ENCODE assay signal across 17 cellular contexts in the genomic region with DNA sequence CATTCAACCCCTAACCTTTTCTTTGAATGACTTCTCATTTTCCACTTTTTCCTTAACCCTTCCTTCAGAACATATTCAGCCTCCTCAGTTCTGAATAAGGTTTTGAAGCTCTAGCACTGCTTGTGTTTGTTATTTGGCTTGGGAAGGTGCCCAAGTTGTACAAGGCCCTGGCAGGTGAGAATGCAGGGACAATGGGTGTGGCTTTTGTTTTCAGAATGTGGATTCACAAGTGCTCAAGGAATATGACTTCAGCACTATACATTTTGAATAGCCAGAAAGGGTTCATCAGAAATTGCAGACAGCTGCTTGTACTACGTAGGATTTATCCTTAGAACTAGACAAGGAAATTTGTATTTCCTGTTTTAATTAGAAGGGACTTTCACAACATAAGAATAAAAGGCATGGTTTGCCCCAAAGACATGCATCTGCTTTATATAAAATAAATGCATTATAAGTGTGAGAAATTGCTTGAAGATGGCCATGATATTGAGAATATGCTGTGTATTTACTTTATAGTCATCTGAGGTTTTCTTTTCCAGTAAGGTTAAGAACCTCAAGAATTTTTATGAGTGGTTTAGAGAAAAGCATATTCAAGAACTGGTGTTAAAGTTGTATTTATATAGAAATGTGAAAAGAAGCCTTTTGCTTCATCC. TPM values are rescaled to one million over a fixed set of nuclear protein-coding genes. Genes with fewer than 3 reads are reported as not detected.
DNase-seq lines count a peak whose midpoint lies in the region; ATAC-seq and TF ChIP-seq lines count a peak whose summit lies in the region.
"Had no signal": no experiment of that assay in that cellular context is flagged by ENCODE, and none has a peak within 500 bp of the region (broad histone marks: within the 10 kb centered on the region; RNA-seq: fewer than 3 reads in every experiment).

No MANE protein-coding gene starts in this region.

- peaks cover 2% of the 10 kb centered on the region for H3K27me3 Mint-ChIP-seq in activated CD4-positive, alpha-beta memory T cell treated with anti-CD3 and anti-CD28 coated beads, Interleukin-2, amount 10 ng/mL, durations not matched to agents 7 days and 5 days
- H3K27me3 Mint-ChIP-seq in activated CD4-positive, alpha-beta memory T cell treated with anti-CD3 and anti-CD28 coated beads for 36 hours: no peaks in the 10 kb centered on the region
- no peaks in the 10 kb centered on the region for H3K27me3 Mint-ChIP-seq in activated T-helper 17 cell treated with anti-CD3 and anti-CD28 coated beads, Interleukin-2, amount 50 U/mL, for 72 hours

- intact Hi-C loops in activated CD4-positive, alpha-beta memory T cell treated with anti-CD3 and anti-CD28 coated beads for 36 hours (cut with micrococcal nuclease): no loop called here
- intact Hi-C loops in stomach (cut with DNase I; ENCODE audit: low total_unique reads): no loop called here

- CTCF ChIA-PET in activated CD4-positive, alpha-beta memory T cell treated with anti-CD3 and anti-CD28 coated beads, Interleukin-2, amount 10 ng/mL, durations not matched to agents 7 days and 5 days (lab: Charles Lee): interaction anchor here (0.7 to 1.5 kb wide), 4 partner anchors 29 to 246 kb away, joined by 3 to 5 read pairs (median 3); a partner anchor contains a TSS
- CTCF ChIA-PET in activated CD4-positive, alpha-beta memory T cell treated with anti-CD3 and anti-CD28 coated beads for 36 hours (lab: Charles Lee): interaction anchor here (0.7 kb wide), 2 partner anchors 633 to 969 kb away, joined by 3 to 4 read pairs; no protein-coding TSS in a partner anchor

- peaks cover 2% of the 10 kb centered on the region for H3K9me3 Mint-ChIP-seq in activated CD4-positive, alpha-beta memory T cell treated with anti-CD3 and anti-CD28 coated beads, Interleukin-2, amount 10 ng/mL, durations not matched to agents 7 days and 5 days
- H3K9me3 Mint-ChIP-seq in activated CD4-positive, alpha-beta memory T cell treated with anti-CD3 and anti-CD28 coated beads for 36 hours: no peaks in the 10 kb centered on the region
- H3K9me3 Mint-ChIP-seq in activated T-helper 17 cell treated with anti-CD3 and anti-CD28 coated beads, Interleukin-2, amount 50 U/mL, for 72 hours: no peaks in the 10 kb centered on the region
- H3K9me3 Mint-ChIP-seq: natural killer cell had no signal

- no peak for DNase-seq in activated CD4-positive, alpha-beta memory T cell treated with anti-CD3 and anti-CD28 coated beads, Interleukin-2, amount 10 ng/mL, durations not matched to agents 7 days and 5 days
- DNase-seq in activated CD4-positive, alpha-beta memory T cell treated with anti-CD3 and anti-CD28 coated beads for 36 hours: no peak
- DNase-seq in M059J (ENCODE audit: low read depth) (peak; percentile 15), stomach (peak; percentile 43), putamen (ENCODE audit: low spot score) (no peak), NOMO-1 treated with dmso at 0.1 percent for 144 hours (lab: John Stamatoyannopoulos, UW; ENCODE audit: unreplicated experiment) (no peak)
- DNase-seq: activated CD4-positive, CD25-positive, alpha-beta regulatory T cell treated with anti-CD3 and anti-CD28 coated beads, Interleukin-2, amount 50 U/mL, for 72 hours; adrenal gland; DMS79; foreskin melanocyte; natural killer cell; NCI-H2171; stimulated activated CD4-positive, alpha-beta T cell treated with anti-CD3 and anti-CD28 coated beads, Interleukin-2, amount 100 ng/mL, for 48 hours; stimulated activated CD8-positive, alpha-beta memory T cell treated with anti-CD3 and anti-CD28 coated beads, Interleukin-4, amount 100 ng/mL, for 48 hours had no signal

- no peaks in the 10 kb centered on the region for H3K36me3 Mint-ChIP-seq in activated CD4-positive, alpha-beta memory T cell treated with anti-CD3 and anti-CD28 coated beads, Interleukin-2, amount 10 ng/mL, durations not matched to agents 7 days and 5 days (ENCODE audit: low read depth)
- H3K36me3 Mint-ChIP-seq in activated CD4-positive, alpha-beta memory T cell treated with anti-CD3 and anti-CD28 coated beads for 36 hours: no peaks in the 10 kb centered on the region
- H3K36me3 Mint-ChIP-seq in activated T-helper 17 cell treated with anti-CD3 and anti-CD28 coated beads, Interleukin-2, amount 50 U/mL, for 72 hours (ENCODE audit: low read depth): no peaks in the 10 kb centered on the region
- H3K36me3 Mint-ChIP-seq: natural killer cell had no signal

- peaks cover 25% of the 10 kb centered on the region for H3K4me1 Mint-ChIP-seq in activated CD4-positive, alpha-beta memory T cell treated with anti-CD3 and anti-CD28 coated beads, Interleukin-2, amount 10 ng/mL, durations not matched to agents 7 days and 5 days
- H3K4me1 Mint-ChIP-seq in activated CD4-positive, alpha-beta memory T cell treated with anti-CD3 and anti-CD28 coated beads for 36 hours (ENCODE audit: low read depth): peaks cover 16% of the 10 kb centered on the region
- peaks cover 9% of the 10 kb centered on the region for H3K4me1 Mint-ChIP-seq in activated T-helper 17 cell treated with anti-CD3 and anti-CD28 coated beads, Interleukin-2, amount 50 U/mL, for 72 hours

- no peaks in the 10 kb centered on the region for H3K36me3 ChIP-seq in stomach
- H3K36me3 ChIP-seq: adrenal gland, thoracic aorta had no signal

- TF ChIP-seq EP300 in stomach (IDR thresholded peaks at IDR 0.05): no peak

- WGBS in stomach, 5 donors: 29 to 61% (median 54%) methylated on average over 1 of the region's 1 CpG

- no peak for TF ChIP-seq POLR2A in stomach (IDR thresholded peaks at IDR 0.05)

- no peak for ATAC-seq in activated T-helper 17 cell treated with anti-CD3 and anti-CD28 coated beads, Interleukin-2, amount 50 U/mL, for 72 hours (replicated peaks)
- no peak for ATAC-seq in GM19467 (IDR thresholded peaks at IDR 0.05; ENCODE audit: unreplicated experiment)

- peaks cover 5 to 14% (median 12%) of the 10 kb centered on the region in 4 donors for H3K4me1 ChIP-seq in stomach
- H3K4me1 ChIP-seq: adrenal gland had no signal

- H3K27ac ChIP-seq in stomach: no peak overlapping the region
- H3K27ac ChIP-seq: adrenal gland, thoracic aorta had no signal

- no peak overlapping the region for H3K4me3 Mint-ChIP-seq in activated CD4-positive, alpha-beta memory T cell treated with anti-CD3 and anti-CD28 coated beads, Interleukin-2, amount 10 ng/mL, durations not matched to agents 7 days and 5 days
- H3K4me3 Mint-ChIP-seq in activated CD4-positive, alpha-beta memory T cell treated with anti-CD3 and anti-CD28 coated beads for 36 hours: no peak overlapping the region
- H3K4me3 Mint-ChIP-seq in activated T-helper 17 cell treated with anti-CD3 and anti-CD28 coated beads, Interleukin-2, amount 50 U/mL, for 72 hours: peak overlapping the region; percentile 50
- H3K4me3 Mint-ChIP-seq: natural killer cell had no signal

- no peak for TF ChIP-seq CTCF in stomach (IDR thresholded peaks at IDR 0.05)

- H3K4me3 ChIP-seq in stomach: no peak overlapping the region
- H3K4me3 ChIP-seq: adrenal gland, thoracic aorta had no signal

- POLR2A ChIA-PET in activated CD4-positive, alpha-beta memory T cell treated with anti-CD3 and anti-CD28 coated beads, Interleukin-2, amount 10 ng/mL, durations not matched to agents 7 days and 5 days (lab: Charles Lee): interaction anchor here (0.7 to 1.9 kb wide), 6 partner anchors 8 to 64 kb away, joined by 3 to 7 read pairs (median 4); no protein-coding TSS in a partner anchor
- POLR2A ChIA-PET in activated CD4-positive, alpha-beta memory T cell treated with anti-CD3 and anti-CD28 coated beads for 36 hours (lab: Charles Lee): no interaction called here

- H3K9me3 ChIP-seq in stomach: no peaks in the 10 kb centered on the region
- H3K9me3 ChIP-seq: adrenal gland, thoracic aorta had no signal

- H3K27ac Mint-ChIP-seq in activated CD4-positive, alpha-beta memory T cell treated with anti-CD3 and anti-CD28 coated beads, Interleukin-2, amount 10 ng/mL, durations not matched to agents 7 days and 5 days: peak overlapping the region; percentile 70
- H3K27ac Mint-ChIP-seq in activated CD4-positive, alpha-beta memory T cell treated with anti-CD3 and anti-CD28 coated beads for 36 hours: no peak overlapping the region
- H3K27ac Mint-ChIP-seq in activated T-helper 17 cell treated with anti-CD3 and anti-CD28 coated beads, Interleukin-2, amount 50 U/mL, for 72 hours: no peak overlapping the region
- H3K27ac Mint-ChIP-seq: natural killer cell had no signal

- peaks cover 0 to 6% (median 0%) of the 10 kb centered on the region in 3 donors for H3K27me3 ChIP-seq in stomach
- H3K27me3 ChIP-seq: adrenal gland had no signal

RNA-seq across cellular contexts. Expression of a gene that starts 29.3 kb away (rescaled TPM):
- total RNA-seq in activated CD4-positive, alpha-beta memory T cell treated with anti-CD3 and anti-CD28 coated beads, Interleukin-2, amount 10 ng/mL, durations not matched to agents 7 days and 5 days: 100 to 1,000 TPM; 112 to 115 TPM
- total RNA-seq in activated CD4-positive, alpha-beta memory T cell treated with anti-CD3 and anti-CD28 coated beads for 36 hours: 10 to 100 TPM; 70.9 to 78.9 TPM
- 8.0 and 14.8 TPM in 2 replicates for total RNA-seq in M059J (2014; rRNA removed; shearing (Covaris generic))
- 100 to 1,000 TPM; 138 to 149 TPM for total RNA-seq in activated T-helper 17 cell treated with anti-CD3 and anti-CD28 coated beads, Interleukin-2, amount 50 U/mL, for 72 hours
- total RNA-seq in stomach: 10 to 100 TPM in 2 of 5 donors, 1 to 10 TPM in 2, under 1 TPM in 1; under 0.01 to 22.7 (median 6.4) TPM
- 1 to 10 TPM; 3.1 to 7.0 (median 3.6) TPM for polyA plus RNA-seq in stomach

Comparison
In these comparisons a context has a peak if more than half of its experiments do, and no peak if none do; other contexts are left out.
1. DNase-seq: peak in M059J (single experiment) and stomach (single experiment); none in activated CD4-positive, alpha-beta memory T cell treated with anti-CD3 and anti-CD28 coated beads, Interleukin-2, amount 10 ng/mL, durations not matched to agents 7 days and 5 days (single experiment), activated CD4-positive, alpha-beta memory T cell treated with anti-CD3 and anti-CD28 coated beads for 36 hours (single experiment), putamen (single experiment) and NOMO-1 treated with dmso at 0.1 percent for 144 hours (single experiment).